ENCODE assay signal across 27 cellular contexts in the genomic region with DNA sequence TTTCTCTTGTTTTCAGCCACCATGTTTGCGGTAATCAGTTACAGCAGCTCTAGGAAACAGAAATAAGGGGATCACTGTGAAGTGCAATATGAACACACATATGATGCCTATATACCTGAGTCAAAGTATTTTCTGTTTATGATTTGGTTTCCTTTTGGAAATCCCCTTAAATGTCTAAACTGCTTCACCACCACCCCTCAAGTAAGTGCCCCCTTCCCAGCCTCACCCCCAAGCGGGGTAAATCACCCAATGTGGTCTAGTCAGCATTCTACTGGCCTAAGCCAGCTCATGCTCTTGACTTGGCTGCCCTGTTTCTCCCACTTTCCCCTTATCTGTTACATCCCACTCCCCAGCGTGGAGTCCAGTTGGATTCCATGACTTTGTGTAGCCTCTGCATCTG.
DNase-seq lines count a peak whose midpoint lies in the region; ATAC-seq, FAIRE-seq and TF ChIP-seq lines count a peak whose summit lies in the region.
"Had no signal": no experiment of that assay in that cellular context is flagged by ENCODE, and none has a peak within 500 bp of the region (broad histone marks: within the 10 kb centered on the region; RNA-seq: fewer than 3 reads in every experiment).

No MANE protein-coding gene starts in this region.

- H3K4me1 Mint-ChIP-seq in activated T-cell treated with anti-CD3 and anti-CD28 coated beads, Interleukin-2, amount 50 U/mL, for 4 hours (ENCODE audit: low read depth): peaks cover 38% of the 10 kb centered on the region
- H3K4me1 Mint-ChIP-seq in naive thymus-derived CD8-positive, alpha-beta T cell: peaks cover 12 to 25% (median 24%) of the 10 kb centered on the region in 4 donors
- peaks cover 2% of the 10 kb centered on the region for H3K4me1 Mint-ChIP-seq in neural progenitor cell
- H3K4me1 Mint-ChIP-seq: B cell, nephron had no signal

- H3K4me3 Mint-ChIP-seq in activated T-cell treated with anti-CD3 and anti-CD28 coated beads, Interleukin-2, amount 50 U/mL, for 4 hours: peak overlapping the region; percentile 17
- no peak overlapping the region for H3K4me3 Mint-ChIP-seq in naive thymus-derived CD8-positive, alpha-beta T cell
- H3K4me3 Mint-ChIP-seq in neural progenitor cell: no peak overlapping the region
- H3K4me3 Mint-ChIP-seq: B cell, immature natural killer cell, nephron had no signal

- H3K4me2 ChIP-seq in neural progenitor cell: no peak overlapping the region

- no peaks in the 10 kb centered on the region for H3F3A ChIP-seq in neural progenitor cell (ENCODE audit: low read depth)

- intact Hi-C loops in thyroid gland (cut with DNase I): no loop called here

- no peaks in the 10 kb centered on the region for H3K36me3 Mint-ChIP-seq in activated T-cell treated with anti-CD3 and anti-CD28 coated beads, Interleukin-2, amount 50 U/mL, for 4 hours (ENCODE audit: insufficient read depth)
- H3K36me3 Mint-ChIP-seq in naive thymus-derived CD8-positive, alpha-beta T cell: no peaks in the 10 kb centered on the region
- H3K36me3 Mint-ChIP-seq in neural progenitor cell: no peaks in the 10 kb centered on the region
- H3K36me3 Mint-ChIP-seq: immature natural killer cell had no signal

- peak; percentile 24 for FAIRE-seq in GM18507 (lab: Jason Lieb, UNC)
- FAIRE-seq: GM12891, H54, K562 had no signal

- in situ Hi-C loops in HAP-1 (cut with MboI; ENCODE audit: low sequenced_read_pairs): loop anchor here (25.0 kb wide), 1 partner anchor 1048 kb away; no protein-coding TSS in a partner anchor

- POLR2A ChIA-PET in naive thymus-derived CD8-positive, alpha-beta T cell (lab: Charles Lee): no interaction called here

- no peaks in the 10 kb centered on the region for H4K20me1 ChIP-seq in neural progenitor cell (ENCODE audit: low read depth)

- H3K36me3 ChIP-seq in thyroid gland (no peaks in the 10 kb centered on the region), HAP-1 (replicated peaks) (no peaks in the 10 kb centered on the region), neural progenitor cell (no peaks in the 10 kb centered on the region)
- H3K36me3 ChIP-seq: tibial nerve had no signal

- H3K9me3 ChIP-seq in thyroid gland (no peaks in the 10 kb centered on the region), HAP-1 (no peaks in the 10 kb centered on the region), neural progenitor cell (ENCODE audit: low read depth) (no peaks in the 10 kb centered on the region)
- H3K9me3 ChIP-seq: mucosa of descending colon, tibial nerve had no signal

- H3K27me3 ChIP-seq in thyroid gland (no peaks in the 10 kb centered on the region), HAP-1 (ENCODE audit: low read depth) (peaks cover 3% of the 10 kb centered on the region; the same call in 1 of the 2 replicates), neural progenitor cell (no peaks in the 10 kb centered on the region)
- H3K27me3 ChIP-seq: tibial nerve had no signal

- 96% methylated on average over 3 of the region's 3 CpGs for WGBS in thyroid gland, 2 donors

- H3K4me3 ChIP-seq in thyroid gland (replicated peaks in 1 of 3): no peak overlapping the region
- no peak overlapping the region for H3K4me3 ChIP-seq in HAP-1
- no peak overlapping the region for H3K4me3 ChIP-seq in neural progenitor cell
- H3K4me3 ChIP-seq: K562, mucosa of descending colon, skin epidermis, tibial nerve had no signal

- DNase-seq in activated T-cell treated with anti-CD3 and anti-CD28 coated beads, Interleukin-2, amount 50 U/mL, for 4 hours: no peak
- DNase-seq in activated T-cell treated with anti-CD3 and anti-CD28 coated beads, Interleukin-2, amount 50 U/mL, for 1 hour: no peak
- no peak for DNase-seq in GM18507 (ENCODE audit: extremely low spot score, insufficient read length, low read depth)
- peak; percentile 20 for DNase-seq in activated naive CD4-positive, alpha-beta T cell treated with anti-CD3 and anti-CD28 coated beads, Interleukin-2, amount 50 U/mL, for 16 hours
- no peak for DNase-seq in naive thymus-derived CD8-positive, alpha-beta T cell
- DNase-seq in thyroid gland: no peak
- DNase-seq in HAP-1 (ENCODE audit: low spot score in 2 of 2): no peak
- DNase-seq in neural progenitor cell (ENCODE audit: low spot score): no peak
- DNase-seq: ACHN; caudate nucleus; cortex of kidney; effector memory CD4-positive, alpha-beta T cell; immature natural killer cell; left cardiac atrium; mucosa of descending colon; NCI-H1092 treated with DMSO at 0.1 percent for 48 hours; NCI-H1694 treated with DMSO at 0.1 percent for 48 hours; NCI-H510A treated with DMSO at 0.1 percent for 48 hours; T1000 had no signal

- TF ChIP-seq CTCF in thyroid gland (IDR thresholded peaks at IDR 0.05) (no peak), neural progenitor cell (IDR thresholded peaks at IDR 0.05) (no peak)

- no peak overlapping the region for H3K27ac ChIP-seq in thyroid gland
- H3K27ac ChIP-seq in neural progenitor cell: no peak overlapping the region
- H3K27ac ChIP-seq: tibial nerve, VCaP had no signal

- H3K27me3 Mint-ChIP-seq in activated T-cell treated with anti-CD3 and anti-CD28 coated beads, Interleukin-2, amount 50 U/mL, for 4 hours (ENCODE audit: low read depth): no peaks in the 10 kb centered on the region
- H3K27me3 Mint-ChIP-seq in naive thymus-derived CD8-positive, alpha-beta T cell: no peaks in the 10 kb centered on the region
- peaks cover 5% of the 10 kb centered on the region for H3K27me3 Mint-ChIP-seq in neural progenitor cell (ENCODE audit: insufficient read depth, low read depth)

- H3K4me1 ChIP-seq in thyroid gland: no peaks in the 10 kb centered on the region
- H3K4me1 ChIP-seq in HAP-1: no peaks in the 10 kb centered on the region
- H3K4me1 ChIP-seq in neural progenitor cell: no peaks in the 10 kb centered on the region
- H3K4me1 ChIP-seq: tibial nerve had no signal

- peak overlapping the region in 7 of 10 donors; percentile 45 to 87 (median 70) for H3K27ac Mint-ChIP-seq in naive thymus-derived CD8-positive, alpha-beta T cell
- no peak overlapping the region for H3K27ac Mint-ChIP-seq in neural progenitor cell
- H3K27ac Mint-ChIP-seq: B cell, nephron had no signal

- ATAC-seq in activated T-cell treated with anti-CD3 and anti-CD28 coated beads, Interleukin-2, amount 50 U/mL, for 4 hours: peak; percentile 12 to 15
- no peak for ATAC-seq in naive thymus-derived CD8-positive, alpha-beta T cell
- ATAC-seq: K562, left cardiac atrium, mucosa of descending colon had no signal

- no peaks in the 10 kb centered on the region for H3K79me2 ChIP-seq in neural progenitor cell (ENCODE audit: low read depth)

- no peak overlapping the region for H2AFZ ChIP-seq in neural progenitor cell (replicated peaks)

- no peak for TF ChIP-seq POLR2A in thyroid gland (IDR thresholded peaks at IDR 0.05)

- no peaks in the 10 kb centered on the region for H3K9me3 Mint-ChIP-seq in activated T-cell treated with anti-CD3 and anti-CD28 coated beads, Interleukin-2, amount 50 U/mL, for 4 hours
- no peaks in the 10 kb centered on the region for H3K9me3 Mint-ChIP-seq in naive thymus-derived CD8-positive, alpha-beta T cell
- no peaks in the 10 kb centered on the region for H3K9me3 Mint-ChIP-seq in neural progenitor cell
- H3K9me3 Mint-ChIP-seq: immature natural killer cell, nephron had no signal

- no peak overlapping the region for H3K9ac ChIP-seq in neural progenitor cell

Comparison
In these comparisons a context has a peak if more than half of its experiments do, and no peak if none do; other contexts are left out.
1. ATAC-seq: peak in activated T-cell treated with anti-CD3 and anti-CD28 coated beads, Interleukin-2, amount 50 U/mL, for 4 hours (2 of 2); none in naive thymus-derived CD8-positive, alpha-beta T cell (0 of 2).